ENCODE assay signal across 9 cellular contexts in the genomic region with DNA sequence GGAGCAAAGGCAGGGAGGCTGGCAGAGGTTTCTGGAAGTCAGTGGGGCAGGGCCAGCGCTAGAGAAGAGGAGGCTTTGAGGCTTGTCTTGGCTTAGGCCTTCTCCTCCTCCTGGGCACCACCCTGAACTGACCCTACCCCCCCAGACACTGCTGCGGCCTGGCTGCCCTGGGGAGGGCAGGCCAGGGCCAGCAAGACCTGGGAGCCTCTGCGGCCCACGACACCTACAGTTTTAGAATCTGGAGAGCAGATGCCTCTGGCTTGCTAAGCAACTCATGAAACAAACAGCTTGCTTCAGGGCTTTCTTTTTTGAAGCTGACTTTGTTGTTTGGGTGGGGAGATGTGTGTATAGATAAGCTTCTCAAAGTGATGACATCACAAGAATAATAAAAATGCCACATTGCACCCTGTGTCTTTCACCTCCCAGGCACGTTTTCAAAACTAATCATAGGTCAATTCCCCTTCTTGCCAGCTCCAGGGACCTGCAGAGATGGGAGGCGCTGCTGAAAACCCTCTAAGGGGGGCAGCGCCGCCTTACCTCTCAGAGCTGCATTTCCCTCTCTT. TPM values are rescaled to one million over a fixed set of nuclear protein-coding genes. Genes with fewer than 3 reads are reported as not detected.
A peak's percentile ranks its signal among the peaks of the same experiment; 100 is the strongest.
DNase-seq lines count a peak whose midpoint lies in the region; ATAC-seq, FAIRE-seq and TF ChIP-seq lines count a peak whose summit lies in the region.
"Had no signal": no experiment of that assay in that cellular context is flagged by ENCODE, and none has a peak within 500 bp of the region (broad histone marks: within the 10 kb centered on the region; RNA-seq: fewer than 3 reads in every experiment).

No MANE protein-coding gene starts in this region.

- ATAC-seq in HG03439 (IDR thresholded peaks at IDR 0.05; ENCODE audit: unreplicated experiment) (no peak), GM18909 (IDR thresholded peaks at IDR 0.05; ENCODE audit: poor library complexity, unreplicated experiment) (no peak)

- no peak for FAIRE-seq in kidney (lab: Jason Lieb, UNC)
- no peak for FAIRE-seq in GM12892 (lab: Jason Lieb, UNC)

- H3K9me3 ChIP-seq in HAP-1 = no peaks in the 10 kb centered on the region
- H3K9me3 ChIP-seq in kidney (ENCODE audit: control insufficient read depth in 1 of 2, low read length in 2 of 2) = no peaks in the 10 kb centered on the region

- no peak overlapping the region for H3K27ac ChIP-seq in kidney (ENCODE audit: low read depth in 2 of 2, low read length in 2 of 2)

- peak; percentile 74 for DNase-seq in AG04449 (ENCODE audit: low read depth, low spot score)
- DNase-seq in HAP-1 (ENCODE audit: low spot score in 2 of 2) = peak; percentile 38 to 59
- DNase-seq in amniotic epithelial cell (ENCODE audit: low read depth) = peak; percentile 73
- peak; percentile 55 for DNase-seq in kidney
- no peak for DNase-seq in GM12892 (ENCODE audit: insufficient read length)
- DNase-seq in NCI-H1694 (lab: John Stamatoyannopoulos, UW) = no peak

- H3K4me1 ChIP-seq in HAP-1 (peaks cover 16% of the 10 kb centered on the region), kidney (ENCODE audit: control insufficient read depth in 1 of 2, insufficient read depth in 1 of 2, low read depth in 1 of 2, low read length in 2 of 2) (peaks cover 0 to 2% of the 10 kb centered on the region in 2 donors)

- intact Hi-C loops in kidney (cut with DNase I) = no loop called here

- H3K4me3 ChIP-seq in AG04449 (ENCODE audit: low read depth, low read length) (no peak overlapping the region), HAP-1 (no peak overlapping the region), kidney (ENCODE audit: low read length in 2 of 2) (no peak overlapping the region)
- H3K4me3 ChIP-seq: lung had no signal

- TF ChIP-seq POLR2A in GM12892 (IDR thresholded peaks at IDR 0.05; ENCODE audit: low read depth, low read length) = no peak

- no peak overlapping the region for H3K9ac ChIP-seq in kidney (ENCODE audit: low read length in 2 of 2)

- H3K36me3 ChIP-seq in HAP-1 (replicated peaks) (no peaks in the 10 kb centered on the region), kidney (ENCODE audit: control insufficient read depth in 1 of 2, insufficient read depth in 2 of 2, low read length in 2 of 2) (no peaks in the 10 kb centered on the region)

- TF ChIP-seq CTCF in AG04449 (IDR thresholded peaks at IDR 0.05; ENCODE audit: insufficient read depth, low read length, missing control alignments) = peak; percentile 5
- TF ChIP-seq CTCF in kidney (IDR thresholded peaks at IDR 0.05; ENCODE audit: borderline replicate concordance, extremely low read depth, insufficient read depth) = no peak

- H3K27me3 ChIP-seq in HAP-1 (ENCODE audit: low read depth) = no peaks in the 10 kb centered on the region

- CTCF ChIA-PET in AG04449 (lab: Yijun Ruan, JAX) = interaction anchor here (0.7 to 1.9 kb wide), 5 partner anchors 8 to 46 kb away, joined by 3 to 4 read pairs (median 3); no protein-coding TSS in a partner anchor

- in situ Hi-C loops in HAP-1 (cut with MboI; ENCODE audit: low sequenced_read_pairs) = no loop called here

- POLR2A ChIA-PET in AG04449 (lab: Yijun Ruan, JAX) = interaction anchor here (0.5 to 2.4 kb wide), 4 partner anchors 18 to 291 kb away, joined by 3 to 16 read pairs (median 3); no protein-coding TSS in a partner anchor

RNA-seq across cellular contexts. Expression of a gene that starts 46.2 kb away (rescaled TPM):
- 32.6 TPM for total RNA-seq in kidney
- polyA plus RNA-seq in kidney (ENCODE audit: insufficient read depth, low read depth, low replicate concordance) = 17.3 TPM
- polyA plus RNA-seq in GM12892 (2012; ENCODE audit: missing spikeins) = 13.8 TPM

Comparison
In these comparisons a context has a peak if more than half of its experiments do, and no peak if none do; other contexts are left out.
1. DNase-seq: peak in AG04449 (single experiment), HAP-1 (2 of 2), amniotic epithelial cell (single experiment) and kidney (single experiment); none in GM12892 (single experiment) and NCI-H1694 (single experiment).